1 cellular context compared by ENCODE assay signal in the genomic region with DNA sequence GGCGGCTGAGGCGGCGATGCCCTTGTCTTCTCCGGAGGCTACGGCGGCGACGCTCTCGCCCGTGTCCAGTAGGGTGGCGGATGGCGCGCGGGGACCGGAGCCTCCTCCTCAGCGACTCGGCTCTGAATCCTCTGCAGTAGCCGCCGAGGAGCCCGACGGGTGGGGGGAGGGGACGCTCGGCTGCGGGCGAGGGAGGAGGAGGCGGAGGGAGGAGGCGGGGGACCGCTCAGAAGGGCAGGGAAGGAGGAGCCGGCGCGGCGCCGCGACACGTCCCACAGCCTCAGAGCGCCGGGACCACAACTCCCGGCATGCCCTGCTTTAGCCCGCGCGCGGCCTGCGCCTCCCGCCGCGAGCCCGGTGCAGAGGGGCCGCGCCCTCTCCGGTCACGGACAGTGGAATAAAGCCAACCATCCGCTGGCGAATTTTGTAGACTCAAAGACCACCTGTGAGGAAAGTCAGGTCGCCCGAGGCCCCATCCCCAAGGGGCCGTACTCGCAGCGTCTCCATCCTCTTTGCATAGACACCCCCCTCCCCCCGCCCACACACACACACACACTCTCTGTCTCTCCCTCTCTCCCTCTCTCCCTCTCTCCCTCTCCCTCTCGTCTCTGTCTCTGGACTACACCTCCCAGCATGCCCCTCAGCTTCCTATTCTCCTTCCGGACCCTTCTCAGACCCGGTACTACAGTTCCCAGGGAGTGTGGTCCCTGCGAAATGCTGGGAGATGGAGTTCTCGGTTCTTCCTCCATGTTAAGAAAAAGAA.
TF ChIP-seq lines count a peak whose summit lies in the region.

FAM168A (minus strand) TSS at position 157 of the 763 bp plus-strand sequence. CDS start 129,638 bp downstream, outside the sequence.

TF ChIP-seq in K562, 482 proteins besides CTCF, POLR2A, EP300 and RAD21 (continued from another document and continues in another):
- TF ChIP-seq RREB1 (CRISPR knock-in tag; IDR thresholded peaks at IDR 0.05) (peak; percentile 77; the same call in 1 of the 2 replicates), ASH1L (IDR thresholded peaks at IDR 0.05; ENCODE audit: borderline replicate concordance, low read depth, partially characterized antibody) (peak; percentile 72), STAG1 (CRISPR knock-in tag; IDR thresholded peaks at IDR 0.05; ENCODE audit: borderline replicate concordance) (no peak), RBM39 (optimal IDR thresholded peaks at IDR 0.05; ENCODE audit: low read depth, low read length) (peak; percentile 72), SAP30 (IDR thresholded peaks at IDR 0.05; ENCODE audit: borderline replicate concordance, insufficient read depth, low read depth, low read length, poor library complexity, severe bottlenecking) (peak; percentile 65), ARID3A (IDR thresholded peaks at IDR 0.05; ENCODE audit: borderline replicate concordance, low read depth, low read length) (no peak), CREB3L1 (IDR thresholded peaks at IDR 0.05; ENCODE audit: borderline replicate concordance, low read depth) (peak; percentile 91), ZNF263 (CRISPR knock-in tag; IDR thresholded peaks at IDR 0.05; ENCODE audit: borderline replicate concordance) (peak; percentile 82), ZZZ3 (IDR thresholded peaks at IDR 0.05) (no peak), TSHZ1 (CRISPR knock-in tag; IDR thresholded peaks at IDR 0.05) (no peak), NR1H2 (CRISPR knock-in tag; IDR thresholded peaks at IDR 0.05) (no peak), SIN3A (IDR thresholded peaks at IDR 0.05; ENCODE audit: borderline replicate concordance in 2 of 2, control insufficient read depth in 1 of 2, low read depth in 2 of 2, low read length in 2 of 2) (peak in 1 of 2 experiments; percentile 31; a peak in 1 of 4 replicates), MECOM (CRISPR knock-in tag; IDR thresholded peaks at IDR 0.05) (no peak), ZNF561 (CRISPR knock-in tag; conservative IDR thresholded peaks at IDR 0.05) (no peak), E2F1 (CRISPR knock-in tag; IDR thresholded peaks at IDR 0.05) (0 out of 2 replicates have a peak, but pooled peaks have one; percentile 25), NR2C2 (CRISPR knock-in tag; IDR thresholded peaks at IDR 0.05) (0 out of 2 replicates have a peak, but pooled peaks have one; percentile 24), NR2C2 (tag; IDR thresholded peaks at IDR 0.05) (peak; percentile 97)
- TF ChIP-seq, protein P1, sequence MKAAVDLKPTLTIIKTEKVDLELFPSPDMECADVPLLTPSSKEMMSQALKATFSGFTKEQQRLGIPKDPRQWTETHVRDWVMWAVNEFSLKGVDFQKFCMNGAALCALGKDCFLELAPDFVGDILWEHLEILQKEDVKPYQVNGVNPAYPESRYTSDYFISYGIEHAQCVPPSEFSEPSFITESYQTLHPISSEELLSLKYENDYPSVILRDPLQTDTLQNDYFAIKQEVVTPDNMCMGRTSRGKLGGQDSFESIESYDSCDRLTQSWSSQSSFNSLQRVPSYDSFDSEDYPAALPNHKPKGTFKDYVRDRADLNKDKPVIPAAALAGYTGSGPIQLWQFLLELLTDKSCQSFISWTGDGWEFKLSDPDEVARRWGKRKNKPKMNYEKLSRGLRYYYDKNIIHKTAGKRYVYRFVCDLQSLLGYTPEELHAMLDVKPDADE (conservative IDR thresholded peaks at IDR 0.05; ENCODE audit: control insufficient read depth, low read depth, low read length) = peak; percentile 94
- TF ChIP-seq, protein P2, sequence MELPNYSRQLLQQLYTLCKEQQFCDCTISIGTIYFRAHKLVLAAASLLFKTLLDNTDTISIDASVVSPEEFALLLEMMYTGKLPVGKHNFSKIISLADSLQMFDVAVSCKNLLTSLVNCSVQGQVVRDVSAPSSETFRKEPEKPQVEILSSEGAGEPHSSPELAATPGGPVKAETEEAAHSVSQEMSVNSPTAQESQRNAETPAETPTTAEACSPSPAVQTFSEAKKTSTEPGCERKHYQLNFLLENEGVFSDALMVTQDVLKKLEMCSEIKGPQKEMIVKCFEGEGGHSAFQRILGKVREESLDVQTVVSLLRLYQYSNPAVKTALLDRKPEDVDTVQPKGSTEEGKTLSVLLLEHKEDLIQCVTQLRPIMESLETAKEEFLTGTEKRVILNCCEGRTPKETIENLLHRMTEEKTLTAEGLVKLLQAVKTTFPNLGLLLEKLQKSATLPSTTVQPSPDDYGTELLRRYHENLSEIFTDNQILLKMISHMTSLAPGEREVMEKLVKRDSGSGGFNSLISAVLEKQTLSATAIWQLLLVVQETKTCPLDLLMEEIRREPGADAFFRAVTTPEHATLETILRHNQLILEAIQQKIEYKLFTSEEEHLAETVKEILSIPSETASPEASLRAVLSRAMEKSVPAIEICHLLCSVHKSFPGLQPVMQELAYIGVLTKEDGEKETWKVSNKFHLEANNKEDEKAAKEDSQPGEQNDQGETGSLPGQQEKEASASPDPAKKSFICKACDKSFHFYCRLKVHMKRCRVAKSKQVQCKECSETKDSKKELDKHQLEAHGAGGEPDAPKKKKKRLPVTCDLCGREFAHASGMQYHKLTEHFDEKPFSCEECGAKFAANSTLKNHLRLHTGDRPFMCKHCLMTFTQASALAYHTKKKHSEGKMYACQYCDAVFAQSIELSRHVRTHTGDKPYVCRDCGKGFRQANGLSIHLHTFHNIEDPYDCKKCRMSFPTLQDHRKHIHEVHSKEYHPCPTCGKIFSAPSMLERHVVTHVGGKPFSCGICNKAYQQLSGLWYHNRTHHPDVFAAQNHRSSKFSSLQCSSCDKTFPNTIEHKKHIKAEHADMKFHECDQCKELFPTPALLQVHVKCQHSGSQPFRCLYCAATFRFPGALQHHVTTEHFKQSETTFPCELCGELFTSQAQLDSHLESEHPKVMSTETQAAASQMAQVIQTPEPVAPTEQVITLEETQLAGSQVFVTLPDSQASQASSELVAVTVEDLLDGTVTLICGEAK (IDR thresholded peaks at IDR 0.05) = peak; percentile 96
- TF ChIP-seq, protein P2 (CRISPR knock-in tag; IDR thresholded peaks at IDR 0.05) = no peak
